Comparison of ENCODE assay signal across 1 cellular context in genomic region chr1:212514056-212514614, GRCh38.
TF ChIP-seq lines count a peak whose summit lies in the region.

No MANE protein-coding gene starts in this region.

TF ChIP-seq in K562, 482 proteins besides CTCF, POLR2A, EP300 and RAD21 (continued from another document and continues in another):
- TF ChIP-seq, protein P1, sequence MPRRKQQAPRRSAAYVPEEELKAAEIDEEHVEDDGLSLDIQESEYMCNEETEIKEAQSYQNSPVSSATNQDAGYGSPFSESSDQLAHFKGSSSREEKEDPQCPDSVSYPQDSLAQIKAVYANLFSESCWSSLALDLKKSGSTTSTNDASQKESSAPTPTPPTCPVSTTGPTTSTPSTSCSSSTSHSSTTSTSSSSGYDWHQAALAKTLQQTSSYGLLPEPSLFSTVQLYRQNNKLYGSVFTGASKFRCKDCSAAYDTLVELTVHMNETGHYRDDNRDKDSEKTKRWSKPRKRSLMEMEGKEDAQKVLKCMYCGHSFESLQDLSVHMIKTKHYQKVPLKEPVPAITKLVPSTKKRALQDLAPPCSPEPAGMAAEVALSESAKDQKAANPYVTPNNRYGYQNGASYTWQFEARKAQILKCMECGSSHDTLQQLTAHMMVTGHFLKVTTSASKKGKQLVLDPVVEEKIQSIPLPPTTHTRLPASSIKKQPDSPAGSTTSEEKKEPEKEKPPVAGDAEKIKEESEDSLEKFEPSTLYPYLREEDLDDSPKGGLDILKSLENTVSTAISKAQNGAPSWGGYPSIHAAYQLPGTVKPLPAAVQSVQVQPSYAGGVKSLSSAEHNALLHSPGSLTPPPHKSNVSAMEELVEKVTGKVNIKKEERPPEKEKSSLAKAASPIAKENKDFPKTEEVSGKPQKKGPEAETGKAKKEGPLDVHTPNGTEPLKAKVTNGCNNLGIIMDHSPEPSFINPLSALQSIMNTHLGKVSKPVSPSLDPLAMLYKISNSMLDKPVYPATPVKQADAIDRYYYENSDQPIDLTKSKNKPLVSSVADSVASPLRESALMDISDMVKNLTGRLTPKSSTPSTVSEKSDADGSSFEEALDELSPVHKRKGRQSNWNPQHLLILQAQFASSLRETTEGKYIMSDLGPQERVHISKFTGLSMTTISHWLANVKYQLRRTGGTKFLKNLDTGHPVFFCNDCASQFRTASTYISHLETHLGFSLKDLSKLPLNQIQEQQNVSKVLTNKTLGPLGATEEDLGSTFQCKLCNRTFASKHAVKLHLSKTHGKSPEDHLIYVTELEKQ (CRISPR knock-in tag; IDR thresholded peaks at IDR 0.05), result no peak
- TF ChIP-seq YBX1 (IDR thresholded peaks at IDR 0.05) (no peak), ZNF212 (CRISPR knock-in tag; IDR thresholded peaks at IDR 0.05) (no peak), SMAD4 (CRISPR knock-in tag; conservative IDR thresholded peaks at IDR 0.05) (peak; percentile 74; the same call in 1 of the 2 replicates), GTF2E2 (tag; IDR thresholded peaks at IDR 0.05) (no peak), RBM17 (IDR thresholded peaks at IDR 0.05; ENCODE audit: borderline replicate concordance, low read depth, low read length) (no peak), ARID1B (IDR thresholded peaks at IDR 0.05) (no peak), USF2 (CRISPR knock-in tag; IDR thresholded peaks at IDR 0.05) (no peak), NCOA1 (IDR thresholded peaks at IDR 0.05; ENCODE audit: low read depth) (no peak), ZNF609 (CRISPR knock-in tag; IDR thresholded peaks at IDR 0.05; ENCODE audit: borderline replicate concordance) (no peak), RBFOX2 (IDR thresholded peaks at IDR 0.05; ENCODE audit: low read depth, low read length) (0 out of 2 replicates have a peak, but pooled peaks have one; percentile 29), ZNF24 (IDR thresholded peaks at IDR 0.05) (no peak), SMARCB1 (IDR thresholded peaks at IDR 0.05; ENCODE audit: insufficient read length, low read depth) (no peak), PKNOX1 (IDR thresholded peaks at IDR 0.05) (no peak), ZNF780A (CRISPR knock-in tag; IDR thresholded peaks at IDR 0.05) (no peak), ZNF695 (CRISPR knock-in tag; IDR thresholded peaks at IDR 0.05) (no peak), KAT2B (IDR thresholded peaks at IDR 0.05; ENCODE audit: low read depth, low read length) (no peak), ZBTB1 (CRISPR knock-in tag; IDR thresholded peaks at IDR 0.05; ENCODE audit: borderline replicate concordance, low read depth) (no peak), TARDBP (IDR thresholded peaks at IDR 0.05) (no peak), BRF1 (IDR thresholded peaks at IDR 0.05; ENCODE audit: borderline replicate concordance, extremely low read depth, insufficient read length) (no peak), KLF6 (CRISPR knock-in tag; IDR thresholded peaks at IDR 0.05; ENCODE audit: borderline replicate concordance) (no peak), CCNT2 (IDR thresholded peaks at IDR 0.05; ENCODE audit: borderline replicate concordance, extremely low read depth, insufficient read length, low read depth, low read length) (no peak), MAFG (tag; conservative IDR thresholded peaks at IDR 0.05) (peak; percentile 59), MAX (CRISPR knock-in tag; IDR thresholded peaks at IDR 0.05) (peak; percentile 69), ZNF347 (CRISPR knock-in tag; IDR thresholded peaks at IDR 0.05; ENCODE audit: low read depth) (no peak), ZNF134 (CRISPR knock-in tag; conservative IDR thresholded peaks at IDR 0.05) (no peak), ZNF165 (CRISPR knock-in tag; IDR thresholded peaks at IDR 0.05; ENCODE audit: borderline replicate concordance) (no peak), ZNF717 (CRISPR knock-in tag; IDR thresholded peaks at IDR 0.05) (no peak), CBFA2T2 (conservative IDR thresholded peaks at IDR 0.05) (no peak)
- TF ChIP-seq, protein P2, sequence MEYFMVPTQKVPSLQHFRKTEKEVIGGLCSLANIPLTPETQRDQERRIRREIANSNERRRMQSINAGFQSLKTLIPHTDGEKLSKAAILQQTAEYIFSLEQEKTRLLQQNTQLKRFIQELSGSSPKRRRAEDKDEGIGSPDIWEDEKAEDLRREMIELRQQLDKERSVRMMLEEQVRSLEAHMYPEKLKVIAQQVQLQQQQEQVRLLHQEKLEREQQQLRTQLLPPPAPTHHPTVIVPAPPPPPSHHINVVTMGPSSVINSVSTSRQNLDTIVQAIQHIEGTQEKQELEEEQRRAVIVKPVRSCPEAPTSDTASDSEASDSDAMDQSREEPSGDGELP (CRISPR knock-in tag; IDR thresholded peaks at IDR 0.05; ENCODE audit: borderline replicate concordance), result 0 out of 2 replicates have a peak, but pooled peaks have one; percentile 11
- TF ChIP-seq, protein P3, sequence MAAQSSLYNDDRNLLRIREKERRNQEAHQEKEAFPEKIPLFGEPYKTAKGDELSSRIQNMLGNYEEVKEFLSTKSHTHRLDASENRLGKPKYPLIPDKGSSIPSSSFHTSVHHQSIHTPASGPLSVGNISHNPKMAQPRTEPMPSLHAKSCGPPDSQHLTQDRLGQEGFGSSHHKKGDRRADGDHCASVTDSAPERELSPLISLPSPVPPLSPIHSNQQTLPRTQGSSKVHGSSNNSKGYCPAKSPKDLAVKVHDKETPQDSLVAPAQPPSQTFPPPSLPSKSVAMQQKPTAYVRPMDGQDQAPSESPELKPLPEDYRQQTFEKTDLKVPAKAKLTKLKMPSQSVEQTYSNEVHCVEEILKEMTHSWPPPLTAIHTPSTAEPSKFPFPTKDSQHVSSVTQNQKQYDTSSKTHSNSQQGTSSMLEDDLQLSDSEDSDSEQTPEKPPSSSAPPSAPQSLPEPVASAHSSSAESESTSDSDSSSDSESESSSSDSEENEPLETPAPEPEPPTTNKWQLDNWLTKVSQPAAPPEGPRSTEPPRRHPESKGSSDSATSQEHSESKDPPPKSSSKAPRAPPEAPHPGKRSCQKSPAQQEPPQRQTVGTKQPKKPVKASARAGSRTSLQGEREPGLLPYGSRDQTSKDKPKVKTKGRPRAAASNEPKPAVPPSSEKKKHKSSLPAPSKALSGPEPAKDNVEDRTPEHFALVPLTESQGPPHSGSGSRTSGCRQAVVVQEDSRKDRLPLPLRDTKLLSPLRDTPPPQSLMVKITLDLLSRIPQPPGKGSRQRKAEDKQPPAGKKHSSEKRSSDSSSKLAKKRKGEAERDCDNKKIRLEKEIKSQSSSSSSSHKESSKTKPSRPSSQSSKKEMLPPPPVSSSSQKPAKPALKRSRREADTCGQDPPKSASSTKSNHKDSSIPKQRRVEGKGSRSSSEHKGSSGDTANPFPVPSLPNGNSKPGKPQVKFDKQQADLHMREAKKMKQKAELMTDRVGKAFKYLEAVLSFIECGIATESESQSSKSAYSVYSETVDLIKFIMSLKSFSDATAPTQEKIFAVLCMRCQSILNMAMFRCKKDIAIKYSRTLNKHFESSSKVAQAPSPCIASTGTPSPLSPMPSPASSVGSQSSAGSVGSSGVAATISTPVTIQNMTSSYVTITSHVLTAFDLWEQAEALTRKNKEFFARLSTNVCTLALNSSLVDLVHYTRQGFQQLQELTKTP (IDR thresholded peaks at IDR 0.05; ENCODE audit: low read depth in 1 of 2, partially characterized antibody in 2 of 2), result no peak
- TF ChIP-seq, protein P4, sequence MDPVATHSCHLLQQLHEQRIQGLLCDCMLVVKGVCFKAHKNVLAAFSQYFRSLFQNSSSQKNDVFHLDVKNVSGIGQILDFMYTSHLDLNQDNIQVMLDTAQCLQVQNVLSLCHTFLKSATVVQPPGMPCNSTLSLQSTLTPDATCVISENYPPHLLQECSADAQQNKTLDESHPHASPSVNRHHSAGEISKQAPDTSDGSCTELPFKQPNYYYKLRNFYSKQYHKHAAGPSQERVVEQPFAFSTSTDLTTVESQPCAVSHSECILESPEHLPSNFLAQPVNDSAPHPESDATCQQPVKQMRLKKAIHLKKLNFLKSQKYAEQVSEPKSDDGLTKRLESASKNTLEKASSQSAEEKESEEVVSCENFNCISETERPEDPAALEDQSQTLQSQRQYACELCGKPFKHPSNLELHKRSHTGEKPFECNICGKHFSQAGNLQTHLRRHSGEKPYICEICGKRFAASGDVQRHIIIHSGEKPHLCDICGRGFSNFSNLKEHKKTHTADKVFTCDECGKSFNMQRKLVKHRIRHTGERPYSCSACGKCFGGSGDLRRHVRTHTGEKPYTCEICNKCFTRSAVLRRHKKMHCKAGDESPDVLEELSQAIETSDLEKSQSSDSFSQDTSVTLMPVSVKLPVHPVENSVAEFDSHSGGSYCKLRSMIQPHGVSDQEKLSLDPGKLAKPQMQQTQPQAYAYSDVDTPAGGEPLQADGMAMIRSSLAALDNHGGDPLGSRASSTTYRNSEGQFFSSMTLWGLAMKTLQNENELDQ (CRISPR knock-in tag; IDR thresholded peaks at IDR 0.05; ENCODE audit: borderline replicate concordance), result no peak
